ENCODE assay signal across 11 cellular contexts in genomic region chr6:98039876-98040605, GRCh38.
DNase-seq lines count a peak whose midpoint lies in the region; ATAC-seq and TF ChIP-seq lines count a peak whose summit lies in the region.
"Had no signal": no experiment of that assay in that cellular context is flagged by ENCODE, and none has a peak within 500 bp of the region (broad histone marks: within the 10 kb centered on the region; RNA-seq: fewer than 3 reads in every experiment).

No MANE protein-coding gene starts in this region.

- no peak overlapping the region for H3K27ac ChIP-seq in fibroblast of lung (ENCODE audit: insufficient read depth, low read length)
- no peak overlapping the region for H3K27ac ChIP-seq in spleen

- no peak overlapping the region for H3K27ac Mint-ChIP-seq in stimulated activated effector memory CD8-positive, alpha-beta T cell treated with anti-CD3 and anti-CD28 coated beads, Interleukin-12 subunit alpha, Interleukin-12 subunit beta, amount 100 ng/mL, for 72 hours
- H3K27ac Mint-ChIP-seq: B cell; stimulated activated naive CD8-positive, alpha-beta T cell treated with anti-CD3 and anti-CD28 coated beads, Interleukin-15, Interleukin-2, amounts not matched to agents 100 ng/mL and 50 ng/mL, for 24 hours had no signal

- no peaks in the 10 kb centered on the region for H3K4me1 Mint-ChIP-seq in stimulated activated effector memory CD8-positive, alpha-beta T cell treated with anti-CD3 and anti-CD28 coated beads, Interleukin-12 subunit alpha, Interleukin-12 subunit beta, amount 100 ng/mL, for 72 hours
- H3K4me1 Mint-ChIP-seq: B cell had no signal

- intact Hi-C loops in spleen (cut with DNase I; ENCODE audit: low total_unique reads) (no loop called here), posterior cingulate gyrus (cut with DNase I) (loop anchor here (10.0 kb wide), 2 partner anchors 545 to 825 kb away; no protein-coding TSS in a partner anchor)

- TF ChIP-seq CTCF in fibroblast of lung (conservative IDR thresholded peaks at IDR 0.05 in 1 of 2, IDR thresholded peaks at IDR 0.05 in 1 of 2; ENCODE audit: low read depth in 1 of 2, low read length in 2 of 2): no peak
- TF ChIP-seq CTCF in retinal pigment epithelial cell (conservative IDR thresholded peaks at IDR 0.05; ENCODE audit: low read depth, low read length): peak; percentile 62
- TF ChIP-seq CTCF in spleen (IDR thresholded peaks at IDR 0.05 in 8 of 11, conservative IDR thresholded peaks at IDR 0.05 in 3 of 11): no peak

- no peaks in the 10 kb centered on the region for H3K79me2 ChIP-seq in fibroblast of lung (ENCODE audit: control insufficient read depth, insufficient read depth, low read length)

- no peak for ATAC-seq in stimulated activated effector memory CD8-positive, alpha-beta T cell treated with anti-CD3 and anti-CD28 coated beads, Interleukin-12 subunit alpha, Interleukin-12 subunit beta, amount 100 ng/mL, for 72 hours

- H3K36me3 Mint-ChIP-seq in stimulated activated effector memory CD8-positive, alpha-beta T cell treated with anti-CD3 and anti-CD28 coated beads, Interleukin-12 subunit alpha, Interleukin-12 subunit beta, amount 100 ng/mL, for 72 hours: no peaks in the 10 kb centered on the region

- no peaks in the 10 kb centered on the region for H3K27me3 ChIP-seq in fibroblast of lung (ENCODE audit: control insufficient read depth, insufficient read depth, low read length)
- peaks cover 0 to 23% (median 0%) of the 10 kb centered on the region in 7 donors for H3K27me3 ChIP-seq in spleen (replicated peaks in 1 of 7)

- H2AFZ ChIP-seq in fibroblast of lung (ENCODE audit: low read length): no peak overlapping the region

- H3K4me3 ChIP-seq in fibroblast of lung (replicated peaks in 1 of 4; ENCODE audit: control extremely low read depth in 1 of 4, insufficient read depth in 1 of 4, low read depth in 3 of 4, low read length in 4 of 4) (no peak overlapping the region), retinal pigment epithelial cell (ENCODE audit: low read length) (no peak overlapping the region), spleen (no peak overlapping the region)

- no peak overlapping the region for H3K4me3 Mint-ChIP-seq in stimulated activated effector memory CD8-positive, alpha-beta T cell treated with anti-CD3 and anti-CD28 coated beads, Interleukin-12 subunit alpha, Interleukin-12 subunit beta, amount 100 ng/mL, for 72 hours
- H3K4me3 Mint-ChIP-seq: B cell; stimulated activated naive CD8-positive, alpha-beta T cell treated with anti-CD3 and anti-CD28 coated beads, Interleukin-15, Interleukin-2, amounts not matched to agents 100 ng/mL and 50 ng/mL, for 24 hours had no signal

- no peak overlapping the region for H3K9ac ChIP-seq in fibroblast of lung (ENCODE audit: insufficient read depth, low read length)

- no peak for TF ChIP-seq POLR2A in spleen (IDR thresholded peaks at IDR 0.05)

- peaks cover 6% of the 10 kb centered on the region for H3K9me3 Mint-ChIP-seq in stimulated activated effector memory CD8-positive, alpha-beta T cell treated with anti-CD3 and anti-CD28 coated beads, Interleukin-12 subunit alpha, Interleukin-12 subunit beta, amount 100 ng/mL, for 72 hours
- H3K9me3 Mint-ChIP-seq: stimulated activated naive CD8-positive, alpha-beta T cell treated with anti-CD3 and anti-CD28 coated beads, Interleukin-15, Interleukin-2, amounts not matched to agents 100 ng/mL and 50 ng/mL, for 24 hours had no signal

- H3K9me3 ChIP-seq in fibroblast of lung (ENCODE audit: control insufficient read depth, insufficient read depth, low read depth, low read length) (no peaks in the 10 kb centered on the region), spleen (no peaks in the 10 kb centered on the region)

- H4K20me1 ChIP-seq in fibroblast of lung (ENCODE audit: control insufficient read depth, extremely low read depth, insufficient read depth, low read length): no peaks in the 10 kb centered on the region

- H3K36me3 ChIP-seq in fibroblast of lung (ENCODE audit: control insufficient read depth, insufficient read depth, low read length): no peaks in the 10 kb centered on the region
- no peaks in the 10 kb centered on the region for H3K36me3 ChIP-seq in spleen

- H3K4me1 ChIP-seq in fibroblast of lung (ENCODE audit: control insufficient read depth, extremely low read depth, insufficient read depth, low read length): no peaks in the 10 kb centered on the region
- H3K4me1 ChIP-seq in spleen: no peaks in the 10 kb centered on the region

- DNase-seq in NCI-H446 (lab: John Stamatoyannopoulos, UW) (peak; percentile 42 to 44), NCI-H446 treated with DMSO at 0.1 percent for 48 hours (lab: John Stamatoyannopoulos, UW) (no peak), NCI-H748 (lab: John Stamatoyannopoulos, UW; ENCODE audit: unreplicated experiment) (peak; percentile 67), fibroblast of lung (ENCODE audit: low read depth in 2 of 2) (peak; percentile 0 to 26), retinal pigment epithelial cell (ENCODE audit: low read depth) (peak; percentile 16), spleen (no peak), posterior cingulate gyrus (no peak)
- no peak for DNase-seq in stimulated activated effector memory CD8-positive, alpha-beta T cell treated with anti-CD3 and anti-CD28 coated beads, Interleukin-12 subunit alpha, Interleukin-12 subunit beta, amount 100 ng/mL, for 72 hours (ENCODE audit: low spot score in 2 of 2)
- DNase-seq: activated CD4-positive, alpha-beta T cell treated with anti-CD3 and anti-CD28 coated beads for 1 hour had no signal

- H3K4me2 ChIP-seq in fibroblast of lung (ENCODE audit: extremely low read depth, insufficient read depth, low read length): no peak overlapping the region

- 27 to 39% (median 35%) methylated on average over 3 of the region's 3 CpGs for WGBS in spleen, 5 donors

Comparison
In these comparisons a context has a peak if more than half of its experiments do, and no peak if none do; other contexts are left out.
1. DNase-seq: peak in NCI-H446 (2 of 2), NCI-H748 (single experiment), fibroblast of lung (2 of 2) and retinal pigment epithelial cell (single experiment); none in NCI-H446 treated with DMSO at 0.1 percent for 48 hours (single experiment), spleen (single experiment), posterior cingulate gyrus (0 of 10) and stimulated activated effector memory CD8-positive, alpha-beta T cell treated with anti-CD3 and anti-CD28 coated beads, Interleukin-12 subunit alpha, Interleukin-12 subunit beta, amount 100 ng/mL, for 72 hours (0 of 2).